2 cellular contexts compared by ENCODE assay signal in genomic region chr18:25818505-25818904, GRCh38.
TF ChIP-seq lines count a peak whose summit lies in the region.

No MANE protein-coding gene starts in this region.

TF ChIP-seq in A549, 52 proteins besides CTCF, POLR2A, EP300 and RAD21:
- TF ChIP-seq MAFK (IDR thresholded peaks at IDR 0.05; ENCODE audit: partially characterized antibody) (peak; percentile 46), NFE2L2 (conservative IDR thresholded peaks at IDR 0.05; ENCODE audit: low read length) (no peak)

TF ChIP-seq in IMR-90, 13 proteins besides CTCF, POLR2A, EP300 and RAD21:
- TF ChIP-seq NFE2L2 (IDR thresholded peaks at IDR 0.05; ENCODE audit: low read depth, low read length) (no peak), MAFK (IDR thresholded peaks at IDR 0.05; ENCODE audit: low read depth, low read length) (peak; percentile 47; the same call in 1 of the 2 replicates), FOS (IDR thresholded peaks at IDR 0.05; ENCODE audit: low read depth, low read length) (no peak)
